ENCODE assay signal across 7 cellular contexts in genomic region chr10:69801094-69801433, GRCh38. TPM values are rescaled to one million over a fixed set of nuclear protein-coding genes. Genes with fewer than 3 reads are reported as not detected.
DNase-seq lines count a peak whose midpoint lies in the region; ATAC-seq and TF ChIP-seq lines count a peak whose summit lies in the region.

No MANE protein-coding gene starts in this region.

- DNase-seq in MV-4-11 (lab: John Stamatoyannopoulos, UW) = peak; percentile 17
- DNase-seq in activated T-cell treated with anti-CD3 and anti-CD28 coated beads for 48 hours (ENCODE audit: low read depth) = peak; percentile 43
- DNase-seq in Right ventricle myocardium inferior (ENCODE audit: missing footprints) = no peak
- peak; percentile 61 to 85 for DNase-seq in psoas muscle

- TF ChIP-seq CTCF in GM12872 (IDR thresholded peaks at IDR 0.05; ENCODE audit: insufficient read depth, low read depth, low read length) (peak; percentile 54), psoas muscle (IDR thresholded peaks at IDR 0.05) (peak; percentile 65)

- peak; percentile 56 for ATAC-seq in Right ventricle myocardium inferior
- peak; percentile 64 to 84 (median 75) for ATAC-seq in psoas muscle
- ATAC-seq in HG03039 (IDR thresholded peaks at IDR 0.05; ENCODE audit: unreplicated experiment) = no peak
- no peak for ATAC-seq in HG03025 (IDR thresholded peaks at IDR 0.05; ENCODE audit: low FRiP score, unreplicated experiment)

- H3K9me3 ChIP-seq in psoas muscle = no peaks in the 10 kb centered on the region

- no peaks in the 10 kb centered on the region for H3K27me3 ChIP-seq in psoas muscle (ENCODE audit: insufficient read depth in 3 of 3, low read length in 2 of 3)

- H3K4me3 ChIP-seq in psoas muscle = peak overlapping the region; percentile 86

- H3K36me3 ChIP-seq in psoas muscle (ENCODE audit: insufficient read depth in 1 of 2, low read depth in 1 of 2) = no peaks in the 10 kb centered on the region

- peak overlapping the region; percentile 95 for H3K27ac ChIP-seq in psoas muscle

- H3K4me1 ChIP-seq in psoas muscle = peaks cover 16% of the 10 kb centered on the region

- WGBS in psoas muscle, 3 donors = 25 to 29% (median 26%) methylated on average over 8 of the region's 8 CpGs

- intact Hi-C loops in Right ventricle myocardium inferior (cut with DNase I) = loop anchor here (2.0 to 5.0 kb wide), 4 partner anchors 68 to 159 kb away; no protein-coding TSS in a partner anchor
- intact Hi-C loops in psoas muscle (cut with DNase I) = loop anchor here (2.0 to 5.0 kb wide), 5 partner anchors 46 to 156 kb away; no protein-coding TSS in a partner anchor

RNA-seq across cellular contexts. Expression of gene COL13A1, which starts 0.6 kb away (rescaled TPM):
- 1.0 TPM for total RNA-seq in Right ventricle myocardium inferior
- 10 to 100 TPM in 1 of 4 donors, 1 to 10 TPM in 2, under 1 TPM in 1; 0.94 to 10.7 (median 3.2) TPM for total RNA-seq in psoas muscle
- 1 to 10 TPM in 1 of 3 donors, under 1 TPM in 2; 0.35 to 2.9 (median 0.74) TPM for polyA plus RNA-seq in psoas muscle

Comparison
In these comparisons a context has a peak if more than half of its experiments do, and no peak if none do; other contexts are left out.
1. ATAC-seq: peak in Right ventricle myocardium inferior (single experiment) and psoas muscle (4 of 4); none in HG03039 (single experiment) and HG03025 (single experiment).